28 cellular contexts compared by ENCODE assay signal in genomic region chr2:161999331-161999730, GRCh38.
"Had no signal": no experiment of that assay in that cellular context is flagged by ENCODE, and none has a peak within 500 bp of the region (broad histone marks: within the 10 kb centered on the region; RNA-seq: fewer than 3 reads in every experiment).

No MANE protein-coding gene starts in this region.

- DNase-seq: activated CD4-positive, alpha-beta T cell treated with anti-CD3 and anti-CD28 coated beads, Interleukin-2, amount 50 U/mL, for 1 hour; activated CD4-positive, CD25-positive, alpha-beta regulatory T cell treated with anti-CD3 and anti-CD28 coated beads, Interleukin-2, amount 50 U/mL, for 72 hours; activated CD8-positive, alpha-beta T cell treated with anti-CD3 and anti-CD28 coated beads for 36 hours; activated T-cell treated with anti-CD3 and anti-CD28 coated beads, Interleukin-2, amount 50 U/mL, for 4 hours; body of pancreas; dermis blood vessel endothelial cell; effector CD8-positive, alpha-beta T cell; left lung; lower lobe of right lung; mesendoderm; mucosa of descending colon; nucleus accumbens; psoas muscle; sigmoid colon; small intestine; stimulated activated CD4-positive, alpha-beta T cell treated with anti-CD3 and anti-CD28 coated beads, Interleukin-15, amount 100 ng/mL, for 24 hours; stimulated activated CD4-positive, alpha-beta T cell treated with anti-CD3 and anti-CD28 coated beads, Interleukin-2, amount 100 ng/mL, for 24 hours; stimulated activated naive CD4-positive, alpha-beta T cell treated with Interleukin-2 at 50 U/mL for 16 hours; T-helper 2 cell; testis; transverse colon had no signal

- H3K4me1 ChIP-seq: body of pancreas, left lung, lower lobe of right lung, parathyroid adenoma, psoas muscle, sigmoid colon had no signal

- H3K36me3 ChIP-seq: left lung, lower lobe of right lung, sigmoid colon, transverse colon had no signal

- H3K9me3 ChIP-seq: body of pancreas, left lung, lower lobe of right lung, mucosa of descending colon, psoas muscle, sigmoid colon, testis, transverse colon had no signal

- H3K27me3 ChIP-seq: body of pancreas, left lung, sigmoid colon, testis, transverse colon had no signal

- H3K79me2 ChIP-seq: parathyroid adenoma had no signal

- H3K27ac Mint-ChIP-seq: activated CD8-positive, alpha-beta T cell treated with anti-CD3 and anti-CD28 coated beads for 36 hours; activated naive CD4-positive, alpha-beta T cell treated with anti-CD3 and anti-CD28 coated beads, Interleukin-2, amount 50 U/mL, for 24 hours had no signal

- H3K27me3 Mint-ChIP-seq: activated CD8-positive, alpha-beta T cell treated with anti-CD3 and anti-CD28 coated beads for 36 hours; activated naive CD4-positive, alpha-beta T cell treated with anti-CD3 and anti-CD28 coated beads, Interleukin-2, amount 50 U/mL, for 24 hours had no signal

- H2AFZ ChIP-seq: parathyroid adenoma had no signal

- H3K4me3 ChIP-seq: body of pancreas, left lung, lower lobe of right lung, mucosa of descending colon, psoas muscle, sigmoid colon, testis, transverse colon had no signal

- H3K27ac ChIP-seq: body of pancreas, left lung, lower lobe of right lung, parathyroid adenoma, psoas muscle, sigmoid colon, testis, transverse colon had no signal

- ATAC-seq: activated CD8-positive, alpha-beta T cell treated with anti-CD3 and anti-CD28 coated beads for 36 hours; activated T-cell treated with anti-CD3 and anti-CD28 coated beads, Interleukin-2, amount 50 U/mL, for 4 hours; body of pancreas; left lung; lower lobe of right lung; mucosa of descending colon; psoas muscle had no signal

- H3K4me3 Mint-ChIP-seq: activated CD8-positive, alpha-beta T cell treated with anti-CD3 and anti-CD28 coated beads for 36 hours; activated naive CD4-positive, alpha-beta T cell treated with anti-CD3 and anti-CD28 coated beads, Interleukin-2, amount 50 U/mL, for 24 hours; activated T-cell treated with anti-CD3 and anti-CD28 coated beads, Interleukin-2, amount 50 U/mL, for 4 hours; neural crest cell had no signal

- H3K9me3 Mint-ChIP-seq: activated CD8-positive, alpha-beta T cell treated with anti-CD3 and anti-CD28 coated beads for 36 hours; activated naive CD4-positive, alpha-beta T cell treated with anti-CD3 and anti-CD28 coated beads, Interleukin-2, amount 50 U/mL, for 24 hours; activated T-cell treated with anti-CD3 and anti-CD28 coated beads, Interleukin-2, amount 50 U/mL, for 4 hours had no signal

- H3K9ac ChIP-seq: parathyroid adenoma had no signal

- FAIRE-seq: colon, endometrium, frontal cortex, islet of Langerhans, small intestine had no signal
